9 cellular contexts compared by ENCODE assay signal in genomic region chr15:25849431-25849921, GRCh38. TPM values are rescaled to one million over a fixed set of nuclear protein-coding genes. Genes with fewer than 3 reads are reported as not detected.
DNase-seq lines count a peak whose midpoint lies in the region; ATAC-seq and TF ChIP-seq lines count a peak whose summit lies in the region.
"Had no signal": no experiment of that assay in that cellular context is flagged by ENCODE, and none has a peak within 500 bp of the region (broad histone marks: within the 10 kb centered on the region; RNA-seq: fewer than 3 reads in every experiment).

No MANE protein-coding gene starts in this region.

- H3K9me3 Mint-ChIP-seq in CD8-positive, alpha-beta T cell = no peaks in the 10 kb centered on the region
- no peaks in the 10 kb centered on the region for H3K9me3 Mint-ChIP-seq in neural crest cell

- H3K79me2 ChIP-seq in PC-3 (ENCODE audit: low read length) = no peaks in the 10 kb centered on the region

- no peaks in the 10 kb centered on the region for H3K27me3 ChIP-seq in CD8-positive, alpha-beta T cell (ENCODE audit: insufficient read depth, low read length)
- H3K27me3 ChIP-seq in PC-3 (ENCODE audit: low read length) (no peaks in the 10 kb centered on the region), esophagus (ENCODE audit: control insufficient read depth in 1 of 2, insufficient read depth in 2 of 2, low read length in 2 of 2) (no peaks in the 10 kb centered on the region)

- CTCF ChIA-PET in CD8-positive, alpha-beta T cell (lab: Charles Lee) = no interaction called here
- CTCF ChIA-PET in PC-3 (lab: Charles Lee) = no interaction called here

- no peaks in the 10 kb centered on the region for H3K27me3 Mint-ChIP-seq in CD8-positive, alpha-beta T cell (ENCODE audit: low read depth)
- H3K27me3 Mint-ChIP-seq in neural crest cell (ENCODE audit: low read depth) = peaks cover 5% of the 10 kb centered on the region

- POLR2A ChIA-PET in CD8-positive, alpha-beta T cell (lab: Charles Lee) = interaction anchor here (4.9 kb wide), 1 partner anchor 12 kb away, joined by 54 read pairs; the partner anchor contains the start of gene ATP10A
- POLR2A ChIA-PET in PC-3 (lab: Charles Lee; ENCODE audit: unreplicated experiment) = no interaction called here

- no peaks in the 10 kb centered on the region for H3K36me3 ChIP-seq in CD8-positive, alpha-beta T cell (ENCODE audit: insufficient read depth, low read length)
- no peaks in the 10 kb centered on the region for H3K36me3 ChIP-seq in PC-3 (ENCODE audit: low read depth, low read length)
- H3K36me3 ChIP-seq in esophagus (ENCODE audit: control insufficient read depth in 2 of 2, insufficient read depth in 2 of 2, low read length in 1 of 2) = no peaks in the 10 kb centered on the region

- H4K20me1 ChIP-seq in PC-3 (ENCODE audit: low read length) = no peaks in the 10 kb centered on the region

- peaks cover 86% of the 10 kb centered on the region for H3K4me1 Mint-ChIP-seq in CD8-positive, alpha-beta T cell (ENCODE audit: low read depth)
- peaks cover 40% of the 10 kb centered on the region for H3K4me1 Mint-ChIP-seq in neural crest cell

- H3K9me3 ChIP-seq in CD8-positive, alpha-beta T cell (ENCODE audit: low read length) = no peaks in the 10 kb centered on the region
- H3K9me3 ChIP-seq in PC-3 (ENCODE audit: low read length) (no peaks in the 10 kb centered on the region), esophagus (ENCODE audit: control insufficient read depth in 2 of 2, insufficient read depth in 1 of 2, low read depth in 1 of 2, low read length in 1 of 2) (no peaks in the 10 kb centered on the region)

- BruUV-seq in PC-3 (replicated peaks; lab: Mats Ljungman, UMichigan) = no TSS peak

- H2AFZ ChIP-seq in PC-3 (ENCODE audit: low read length) = no peak overlapping the region

- H3K27ac Mint-ChIP-seq in CD8-positive, alpha-beta T cell = peak overlapping the region; percentile 98
- H3K27ac Mint-ChIP-seq in neural crest cell (ENCODE audit: unreplicated experiment) = no peak overlapping the region

- H3K4me3 Mint-ChIP-seq in CD8-positive, alpha-beta T cell = peak overlapping the region; percentile 91
- peak overlapping the region; percentile 22 for H3K4me3 Mint-ChIP-seq in neural crest cell

- H3K9me2 ChIP-seq in PC-3 (replicated peaks; ENCODE audit: low read length) = no peaks in the 10 kb centered on the region

- H3K4me2 ChIP-seq in PC-3 (ENCODE audit: low read length) = peak overlapping the region; percentile 82

- H3K4me3 ChIP-seq in CD8-positive, alpha-beta T cell (ENCODE audit: low read depth, low read length) = peak overlapping the region; percentile 45
- H3K4me3 ChIP-seq in PC-3 (ENCODE audit: low read length) (no peak overlapping the region), esophagus (ENCODE audit: low read depth in 1 of 2, low read length in 2 of 2) (no peak overlapping the region)

- no peak for DNase-seq in CD8-positive, alpha-beta T cell
- DNase-seq in PC-3 (peak; percentile 24), neural crest cell (ENCODE audit: low read depth, low spot score) (no peak), DMS114 treated with DMSO at 0.1 percent for 48 hours (lab: John Stamatoyannopoulos, UW; ENCODE audit: unreplicated experiment) (no peak), NCI-H2029 (lab: John Stamatoyannopoulos, UW) (no peak), DMS53 treated with DMSO at 0.1 percent for 48 hours (lab: John Stamatoyannopoulos, UW; ENCODE audit: unreplicated experiment) (no peak)

- no peak for TF ChIP-seq CTCF in CD8-positive, alpha-beta T cell (IDR thresholded peaks at IDR 0.05)
- TF ChIP-seq CTCF in PC-3 (conservative IDR thresholded peaks at IDR 0.05; ENCODE audit: low read depth, low read length) (no peak), neural crest cell (conservative IDR thresholded peaks at IDR 0.05) (no peak)

- H3F3A ChIP-seq in PC-3 (ENCODE audit: low read length, unreplicated experiment) = no peaks in the 10 kb centered on the region

- H3K36me3 Mint-ChIP-seq in CD8-positive, alpha-beta T cell = peaks cover 12% of the 10 kb centered on the region
- H3K36me3 Mint-ChIP-seq in neural crest cell (ENCODE audit: low read depth) = no peaks in the 10 kb centered on the region

- intact Hi-C loops in CD8-positive, alpha-beta T cell (cut with DNase I, micrococcal nuclease) = loop anchor here (5.0 kb wide), 1 partner anchor 37 kb away; no protein-coding TSS in a partner anchor
- intact Hi-C loops in PC-3 (cut with micrococcal nuclease) = no loop called here

- no peak for ATAC-seq in CD8-positive, alpha-beta T cell
- ATAC-seq in PC-3 = no peak
- ATAC-seq in GM19395 (IDR thresholded peaks at IDR 0.05; ENCODE audit: unreplicated experiment) = no peak

- 14 to 18% methylated on average over 7 of the region's 7 CpGs for WGBS in esophagus, 2 donors

- peak overlapping the region; percentile 72 for H3K27ac ChIP-seq in CD8-positive, alpha-beta T cell (ENCODE audit: low read depth, low read length)
- H3K27ac ChIP-seq in PC-3 (ENCODE audit: low read length) = peak overlapping the region; percentile 78; the same call in 1 of the 2 replicates
- peak overlapping the region; percentile 3 to 76 for H3K27ac ChIP-seq in esophagus (ENCODE audit: low read depth in 2 of 2, low read length in 1 of 2)

- H3K4me1 ChIP-seq in CD8-positive, alpha-beta T cell (ENCODE audit: insufficient read depth, low read length) = peaks cover 89% of the 10 kb centered on the region
- H3K4me1 ChIP-seq in PC-3 (ENCODE audit: insufficient read depth, low read length) = peaks cover 16% of the 10 kb centered on the region
- H3K4me1 ChIP-seq in esophagus (ENCODE audit: control insufficient read depth in 2 of 2, insufficient read depth in 2 of 2, low read length in 1 of 2) = peaks cover 6 to 9% of the 10 kb centered on the region in 2 donors

- H3K9ac ChIP-seq in PC-3 (ENCODE audit: low read length) = no peak overlapping the region

RNA-seq across cellular contexts. Expression of gene ATP10A, which starts 13.7 kb away (rescaled TPM):
- total RNA-seq in CD8-positive, alpha-beta T cell = 10 to 100 TPM; 17.6 to 18.5 TPM
- total RNA-seq in PC-3 (2014; rRNA removed) (2.6 and 5.0 TPM in 2 replicates), neural crest cell (4.9 and 6.8 TPM in 2 replicates)
- under 1 TPM; 0.79 to 0.86 TPM for polyA plus RNA-seq in esophagus
- polyA plus RNA-seq: keratinocyte had no signal
